ENCODE assay signal across 8 cellular contexts in genomic region chr15:67839929-67840746, GRCh38. TPM values are rescaled to one million over a fixed set of nuclear protein-coding genes. Genes with fewer than 3 reads are reported as not detected.
DNase-seq lines count a peak whose midpoint lies in the region; ATAC-seq and TF ChIP-seq lines count a peak whose summit lies in the region.

Gene RNU6-1, minus strand, starts transcription at chr15:67840045.

- H3K36me3 ChIP-seq in ES-I3 (ENCODE audit: insufficient read depth, low read length): no peaks in the 10 kb centered on the region
- no peaks in the 10 kb centered on the region for H3K36me3 ChIP-seq in HAP-1 (replicated peaks)
- H3K36me3 ChIP-seq in MM.1S (replicated peaks; ENCODE audit: insufficient read depth, low read length): no peaks in the 10 kb centered on the region
- no peaks in the 10 kb centered on the region for H3K36me3 ChIP-seq in neural cell (ENCODE audit: insufficient read depth, low read length)

- peak within 1 kb of the TSS; percentile 87 for H3K27ac ChIP-seq in MM.1S (ENCODE audit: low read length)
- peak within 1 kb of the TSS; percentile 64 for H3K27ac ChIP-seq in neural cell (ENCODE audit: low read length)

- H3K9ac ChIP-seq in ES-I3 (ENCODE audit: low read depth, low read length) (peak within 1 kb of the TSS; percentile 92), MM.1S (ENCODE audit: low read length) (peak within 1 kb of the TSS; percentile 90), neural cell (ENCODE audit: low read length) (peak within 1 kb of the TSS; percentile 58)

- H3K27me3 Mint-ChIP-seq in stimulated activated naive CD8-positive, alpha-beta T cell treated with anti-CD3 and anti-CD28 coated beads, Interleukin-15, amount 100 ng/mL, for 72 hours: peaks cover 33% of the 10 kb centered on the region

- H3K4me2 ChIP-seq in MM.1S (ENCODE audit: low read depth, low read length): peak within 1 kb of the TSS; percentile 86
- H3K4me2 ChIP-seq in neural cell (ENCODE audit: low read length): peak within 1 kb of the TSS; percentile 96

- peaks cover 45% of the 10 kb centered on the region for H3K4me1 Mint-ChIP-seq in stimulated activated naive CD8-positive, alpha-beta T cell treated with anti-CD3 and anti-CD28 coated beads, Interleukin-15, amount 100 ng/mL, for 72 hours

- H3K4me1 ChIP-seq in ES-I3 (ENCODE audit: insufficient read depth, low read length): peaks cover 23% of the 10 kb centered on the region; the same call in 1 of the 2 replicates
- peaks cover 31% of the 10 kb centered on the region for H3K4me1 ChIP-seq in HAP-1
- H3K4me1 ChIP-seq in MM.1S (ENCODE audit: low read length): peaks cover 9% of the 10 kb centered on the region; the same call in 1 of the 2 replicates

- H3K79me2 ChIP-seq in MM.1S (ENCODE audit: low read length): no peaks in the 10 kb centered on the region
- no peaks in the 10 kb centered on the region for H3K79me2 ChIP-seq in neural cell (replicated peaks; ENCODE audit: insufficient read depth, low read length)

- peak within 1 kb of the TSS; percentile 93 for H2AFZ ChIP-seq in MM.1S (ENCODE audit: low read length)
- H2AFZ ChIP-seq in neural cell (ENCODE audit: low read depth, low read length): peak within 1 kb of the TSS; percentile 94

- no peaks in the 10 kb centered on the region for H3K9me3 ChIP-seq in ES-I3 (ENCODE audit: control insufficient read depth, insufficient read depth, low read length)
- H3K9me3 ChIP-seq in HAP-1: no peaks in the 10 kb centered on the region
- no peaks in the 10 kb centered on the region for H3K9me3 ChIP-seq in MM.1S (replicated peaks; ENCODE audit: insufficient read depth, low read length)
- H3K9me3 ChIP-seq in neural cell (ENCODE audit: low read length): no peaks in the 10 kb centered on the region

- ATAC-seq in stimulated activated naive CD8-positive, alpha-beta T cell treated with anti-CD3 and anti-CD28 coated beads, Interleukin-15, amount 100 ng/mL, for 72 hours: peak; percentile 94

- H3K9me2 ChIP-seq in MM.1S (replicated peaks; ENCODE audit: insufficient read depth, low read length) (no peaks in the 10 kb centered on the region), neural cell (ENCODE audit: insufficient read depth, low read length) (no peaks in the 10 kb centered on the region)

- H3F3A ChIP-seq in MM.1S (ENCODE audit: insufficient read depth, low read length) (peaks cover 17% of the 10 kb centered on the region; the same call in 1 of the 2 replicates), neural cell (ENCODE audit: insufficient read depth, low read length, poor library complexity, severe bottlenecking) (no peaks in the 10 kb centered on the region)

- peak within 1 kb of the TSS; percentile 98 to 99 for H3K27ac Mint-ChIP-seq in stimulated activated naive CD8-positive, alpha-beta T cell treated with anti-CD3 and anti-CD28 coated beads, Interleukin-15, amount 100 ng/mL, for 72 hours

- TF ChIP-seq CTCF in MM.1S (IDR thresholded peaks at IDR 0.05; ENCODE audit: low read length) (no peak), neural cell (IDR thresholded peaks at IDR 0.05; ENCODE audit: poor library complexity, severe bottlenecking) (no peak)

- DNase-seq in HAP-1 (ENCODE audit: low spot score in 2 of 2) (peak; percentile 99), MM.1S (peak; percentile 97), SHP77 treated with DMSO at 0.1 percent for 48 hours (lab: John Stamatoyannopoulos, UW) (peak; percentile 85), activated gamma-delta T cell treated with Interleukin-2 at 50 U/mL for 16 hours (peak; percentile 95), fibroblast of the conjunctiva (ENCODE audit: low read depth) (peak; percentile 86)
- peak; percentile 94 to 96 for DNase-seq in stimulated activated naive CD8-positive, alpha-beta T cell treated with anti-CD3 and anti-CD28 coated beads, Interleukin-15, amount 100 ng/mL, for 72 hours

- no peak for TF ChIP-seq EP300 in neural cell (conservative IDR thresholded peaks at IDR 0.05; ENCODE audit: poor library complexity, severe bottlenecking)

- no peaks in the 10 kb centered on the region for H3K9me3 Mint-ChIP-seq in stimulated activated naive CD8-positive, alpha-beta T cell treated with anti-CD3 and anti-CD28 coated beads, Interleukin-15, amount 100 ng/mL, for 72 hours

- in situ Hi-C loops in HAP-1 (cut with MboI; ENCODE audit: low sequenced_read_pairs): loop anchor here (5.0 kb wide), 2 partner anchors 378 to 893 kb away; no protein-coding TSS in a partner anchor

- peak within 1 kb of the TSS; percentile 93 to 95 for H3K4me3 Mint-ChIP-seq in stimulated activated naive CD8-positive, alpha-beta T cell treated with anti-CD3 and anti-CD28 coated beads, Interleukin-15, amount 100 ng/mL, for 72 hours

- H3K27me3 ChIP-seq in HAP-1 (ENCODE audit: low read depth) (no peaks in the 10 kb centered on the region), MM.1S (replicated peaks; ENCODE audit: insufficient read depth, low read length) (peaks cover 9% of the 10 kb centered on the region; the same call in 1 of the 2 replicates), neural cell (ENCODE audit: insufficient read depth, low read depth, low read length) (peaks cover 37% of the 10 kb centered on the region)

- H4K20me1 ChIP-seq in MM.1S (ENCODE audit: insufficient read depth, low read length) (no peaks in the 10 kb centered on the region), neural cell (ENCODE audit: insufficient read depth) (no peaks in the 10 kb centered on the region)

- TF ChIP-seq RAD21 in neural cell (conservative IDR thresholded peaks at IDR 0.05): peak; percentile 47

- H3K4me3 ChIP-seq in HAP-1 (peak within 1 kb of the TSS; percentile 74), MM.1S (ENCODE audit: low read length) (peak within 1 kb of the TSS; percentile 92), neural cell (ENCODE audit: low read length) (peak within 1 kb of the TSS; percentile 96)

TF ChIP-seq in neural cell, 6 proteins besides CTCF, POLR2A, EP300 and RAD21:
- TF ChIP-seq, protein P1, sequence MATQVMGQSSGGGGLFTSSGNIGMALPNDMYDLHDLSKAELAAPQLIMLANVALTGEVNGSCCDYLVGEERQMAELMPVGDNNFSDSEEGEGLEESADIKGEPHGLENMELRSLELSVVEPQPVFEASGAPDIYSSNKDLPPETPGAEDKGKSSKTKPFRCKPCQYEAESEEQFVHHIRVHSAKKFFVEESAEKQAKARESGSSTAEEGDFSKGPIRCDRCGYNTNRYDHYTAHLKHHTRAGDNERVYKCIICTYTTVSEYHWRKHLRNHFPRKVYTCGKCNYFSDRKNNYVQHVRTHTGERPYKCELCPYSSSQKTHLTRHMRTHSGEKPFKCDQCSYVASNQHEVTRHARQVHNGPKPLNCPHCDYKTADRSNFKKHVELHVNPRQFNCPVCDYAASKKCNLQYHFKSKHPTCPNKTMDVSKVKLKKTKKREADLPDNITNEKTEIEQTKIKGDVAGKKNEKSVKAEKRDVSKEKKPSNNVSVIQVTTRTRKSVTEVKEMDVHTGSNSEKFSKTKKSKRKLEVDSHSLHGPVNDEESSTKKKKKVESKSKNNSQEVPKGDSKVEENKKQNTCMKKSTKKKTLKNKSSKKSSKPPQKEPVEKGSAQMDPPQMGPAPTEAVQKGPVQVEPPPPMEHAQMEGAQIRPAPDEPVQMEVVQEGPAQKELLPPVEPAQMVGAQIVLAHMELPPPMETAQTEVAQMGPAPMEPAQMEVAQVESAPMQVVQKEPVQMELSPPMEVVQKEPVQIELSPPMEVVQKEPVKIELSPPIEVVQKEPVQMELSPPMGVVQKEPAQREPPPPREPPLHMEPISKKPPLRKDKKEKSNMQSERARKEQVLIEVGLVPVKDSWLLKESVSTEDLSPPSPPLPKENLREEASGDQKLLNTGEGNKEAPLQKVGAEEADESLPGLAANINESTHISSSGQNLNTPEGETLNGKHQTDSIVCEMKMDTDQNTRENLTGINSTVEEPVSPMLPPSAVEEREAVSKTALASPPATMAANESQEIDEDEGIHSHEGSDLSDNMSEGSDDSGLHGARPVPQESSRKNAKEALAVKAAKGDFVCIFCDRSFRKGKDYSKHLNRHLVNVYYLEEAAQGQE (IDR thresholded peaks at IDR 0.05; ENCODE audit: borderline replicate concordance): peak; percentile 37
- TF ChIP-seq MXI1 (conservative IDR thresholded peaks at IDR 0.05; ENCODE audit: poor library complexity, severe bottlenecking): peak; percentile 61
- no peak for TF ChIP-seq EZH2 (IDR thresholded peaks at IDR 0.05; ENCODE audit: borderline replicate concordance, insufficient read depth, low read length, poor library complexity, severe bottlenecking)
- TF ChIP-seq POLR2AphosphoS5 (IDR thresholded peaks at IDR 0.05): peak; percentile 36
- TF ChIP-seq TAF1 (IDR thresholded peaks at IDR 0.05; ENCODE audit: low read depth): no peak
- TF ChIP-seq SMC3 (conservative IDR thresholded peaks at IDR 0.05; ENCODE audit: poor library complexity): peak; percentile 41

RNA-seq across cellular contexts. Expression of gene RNU6-1, which starts in this region (rescaled TPM):
- not detected in 2 replicates for polyA plus RNA-seq in neural cell
- not detected in 2 replicates for polyA minus RNA-seq in neural cell

Comparison
In these comparisons a context has a peak if more than half of its experiments do, and no peak if none do; other contexts are left out.
1. Peak in every context shown above with its lines: DNase-seq, ATAC-seq, H3K4me3 ChIP-seq and H3K27ac ChIP-seq.